36 cellular contexts compared by ENCODE assay signal in the genomic region with DNA sequence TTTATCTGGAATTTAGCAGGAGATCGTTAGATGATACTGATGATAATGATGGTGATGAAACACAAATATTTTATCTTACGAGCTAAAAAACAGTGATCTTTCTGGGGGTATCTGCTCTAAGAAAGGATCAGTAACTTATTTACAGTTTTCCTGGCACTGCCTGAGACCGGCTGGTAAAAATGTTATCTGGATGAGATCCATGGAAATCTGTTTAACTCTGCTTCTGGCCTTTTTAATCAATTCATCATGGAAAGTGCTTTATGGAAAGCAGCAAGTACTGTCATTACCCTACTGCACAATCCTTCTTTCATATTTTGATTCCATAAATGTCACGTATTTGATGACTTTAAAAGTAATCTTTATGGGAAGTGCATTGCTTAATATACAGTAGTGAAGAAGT.
"Had no signal": no experiment of that assay in that cellular context is flagged by ENCODE, and none has a peak within 500 bp of the region (broad histone marks: within the 10 kb centered on the region; RNA-seq: fewer than 3 reads in every experiment).

No MANE protein-coding gene starts in this region.

- H3K27ac ChIP-seq: adrenal gland, ascending aorta, body of pancreas, brain microvascular endothelial cell, breast epithelium, cardiac muscle cell had no signal

- H3K9me3 ChIP-seq: ascending aorta, body of pancreas, breast epithelium had no signal

- H3K36me3 Mint-ChIP-seq: activated naive CD4-positive, alpha-beta T cell treated with anti-CD3 and anti-CD28 coated beads, Interleukin-2, amount 10 ng/mL, durations not matched to agents 7 days and 5 days; activated naive CD4-positive, alpha-beta T cell treated with anti-CD3 and anti-CD28 coated beads, Interleukin-2, amount 50 U/mL, for 24 hours; activated naive CD4-positive, alpha-beta T cell treated with anti-CD3 and anti-CD28 coated beads, Interleukin-2, amount 50 U/mL, for 72 hours; activated naive CD8-positive, alpha-beta T cell; activated naive CD8-positive, alpha-beta T cell treated with anti-CD3 and anti-CD28 coated beads for 36 hours; activated naive CD8-positive, alpha-beta T cell treated with anti-CD3 and anti-CD28 coated beads, Interleukin-2, amount 10 ng/mL, durations not matched to agents 7 days and 5 days; brain had no signal

- DNase-seq: activated effector memory CD4-positive, alpha-beta T cell treated with anti-CD3 and anti-CD28 coated beads, Interleukin-2, amount 50 U/mL, for 16 hours; activated effector memory CD4-positive, alpha-beta T cell treated with Interleukin-2 at 50 U/mL for 16 hours; activated gamma-delta T cell; activated gamma-delta T cell treated with Interleukin-2 at 50 U/mL for 16 hours; activated naive CD4-positive, alpha-beta T cell; activated naive CD4-positive, alpha-beta T cell treated with anti-CD3 and anti-CD28 coated beads for 36 hours; activated naive CD4-positive, alpha-beta T cell treated with anti-CD3 and anti-CD28 coated beads, Interleukin-2, amount 10 ng/mL, durations not matched to agents 7 days and 5 days; activated naive CD4-positive, alpha-beta T cell treated with anti-CD3 and anti-CD28 coated beads, Interleukin-2, amount 50 U/mL, for 16 hours; activated naive CD4-positive, alpha-beta T cell treated with Interleukin-2 at 50 U/mL for 16 hours; activated naive CD8-positive, alpha-beta T cell treated with anti-CD3 and anti-CD28 coated beads for 36 hours; activated naive CD8-positive, alpha-beta T cell treated with anti-CD3 and anti-CD28 coated beads, Interleukin-2, amount 10 ng/mL, durations not matched to agents 7 days and 5 days; activated naive CD8-positive, alpha-beta T cell treated with anti-CD3 and anti-CD28 coated beads, Interleukin-2, amount 50 U/mL, for 24 hours; activated T-cell treated with anti-CD3 and anti-CD28 coated beads, Interleukin-2, amount 50 U/mL, for 24 hours; activated T-cell treated with anti-CD3 and anti-CD28 coated beads, Interleukin-2, amount 50 U/mL, for 4 hours; activated T-cell treated with anti-CD3 and anti-CD28 coated beads, Interleukin-2, amount 50 U/mL, for 48 hours; activated T-cell treated with anti-CD3 and anti-CD28 coated beads, Interleukin-2, amount 50 U/mL, for 72 hours; adrenal gland; amniotic stem cell; amygdala; anterior cingulate cortex; aorta; body of pancreas; brain microvascular endothelial cell; caudate nucleus; central memory CD4-positive, alpha-beta T cell; cerebellar nuclear complex had no signal

- H3K4me1 Mint-ChIP-seq: activated naive CD4-positive, alpha-beta T cell treated with anti-CD3 and anti-CD28 coated beads, Interleukin-2, amount 10 ng/mL, durations not matched to agents 7 days and 5 days; activated naive CD4-positive, alpha-beta T cell treated with anti-CD3 and anti-CD28 coated beads, Interleukin-2, amount 50 U/mL, for 24 hours; activated naive CD8-positive, alpha-beta T cell treated with anti-CD3 and anti-CD28 coated beads for 36 hours; activated naive CD8-positive, alpha-beta T cell treated with anti-CD3 and anti-CD28 coated beads, Interleukin-2, amount 10 ng/mL, durations not matched to agents 7 days and 5 days; activated naive CD8-positive, alpha-beta T cell treated with anti-CD3 and anti-CD28 coated beads, Interleukin-2, amount 50 U/mL, for 24 hours; activated T-helper 17 cell treated with anti-CD3 and anti-CD28 coated beads, Interleukin-2, amount 50 U/mL, for 72 hours; central memory CD8-positive, alpha-beta T cell had no signal

- H3K4me1 ChIP-seq: adrenal gland, ascending aorta, body of pancreas, breast epithelium had no signal

- H3K4me3 ChIP-seq: adrenal gland, ascending aorta, body of pancreas, breast epithelium, cardiac muscle cell had no signal

- H3K27me3 ChIP-seq: adrenal gland, ascending aorta, body of pancreas, brain microvascular endothelial cell, breast epithelium, cardiac muscle cell had no signal

- ATAC-seq: activated naive CD4-positive, alpha-beta T cell treated with anti-CD3 and anti-CD28 coated beads, Interleukin-2, amount 50 U/mL, for 72 hours; activated naive CD8-positive, alpha-beta T cell treated with anti-CD3 and anti-CD28 coated beads, Interleukin-2, amount 50 U/mL, for 24 hours; activated T-cell treated with anti-CD3 and anti-CD28 coated beads, Interleukin-2, amount 50 U/mL, for 4 hours; activated T-cell treated with anti-CD3 and anti-CD28 coated beads, Interleukin-2, amount 50 U/mL, for 72 hours; activated T-helper 17 cell treated with anti-CD3 and anti-CD28 coated beads, Interleukin-2, amount 50 U/mL, for 72 hours; body of pancreas had no signal

- H3K27me3 Mint-ChIP-seq: activated naive CD4-positive, alpha-beta T cell treated with anti-CD3 and anti-CD28 coated beads, Interleukin-2, amount 10 ng/mL, durations not matched to agents 7 days and 5 days; activated naive CD4-positive, alpha-beta T cell treated with anti-CD3 and anti-CD28 coated beads, Interleukin-2, amount 50 U/mL, for 24 hours; activated naive CD8-positive, alpha-beta T cell; activated naive CD8-positive, alpha-beta T cell treated with anti-CD3 and anti-CD28 coated beads for 36 hours; activated naive CD8-positive, alpha-beta T cell treated with anti-CD3 and anti-CD28 coated beads, Interleukin-2, amount 10 ng/mL, durations not matched to agents 7 days and 5 days; activated naive CD8-positive, alpha-beta T cell treated with anti-CD3 and anti-CD28 coated beads, Interleukin-2, amount 50 U/mL, for 24 hours; activated T-cell treated with anti-CD3 and anti-CD28 coated beads, Interleukin-2, amount 50 U/mL, for 24 hours; activated T-helper 17 cell treated with anti-CD3 and anti-CD28 coated beads, Interleukin-2, amount 50 U/mL, for 72 hours; brain; central memory CD8-positive, alpha-beta T cell had no signal

- H3K27ac Mint-ChIP-seq: activated naive CD4-positive, alpha-beta T cell treated with anti-CD3 and anti-CD28 coated beads for 36 hours; activated naive CD4-positive, alpha-beta T cell treated with anti-CD3 and anti-CD28 coated beads, Interleukin-2, amount 10 ng/mL, durations not matched to agents 7 days and 5 days; activated naive CD4-positive, alpha-beta T cell treated with anti-CD3 and anti-CD28 coated beads, Interleukin-2, amount 50 U/mL, for 24 hours; activated naive CD4-positive, alpha-beta T cell treated with anti-CD3 and anti-CD28 coated beads, Interleukin-2, amount 50 U/mL, for 72 hours; activated naive CD8-positive, alpha-beta T cell; activated naive CD8-positive, alpha-beta T cell treated with anti-CD3 and anti-CD28 coated beads for 36 hours; activated naive CD8-positive, alpha-beta T cell treated with anti-CD3 and anti-CD28 coated beads, Interleukin-2, amount 10 ng/mL, durations not matched to agents 7 days and 5 days; activated naive CD8-positive, alpha-beta T cell treated with anti-CD3 and anti-CD28 coated beads, Interleukin-2, amount 50 U/mL, for 24 hours; activated T-cell treated with anti-CD3 and anti-CD28 coated beads, Interleukin-2, amount 50 U/mL, for 24 hours; activated T-cell treated with anti-CD3 and anti-CD28 coated beads, Interleukin-2, amount 50 U/mL, for 72 hours; activated T-helper 17 cell treated with anti-CD3 and anti-CD28 coated beads, Interleukin-2, amount 50 U/mL, for 72 hours; activated T-helper 2 cell treated with anti-CD3 and anti-CD28 coated beads, Interferon-gamma antibody, Interleukin-2, Interleukin-4, amounts not matched to agents 10 μg/mL and 5 μg/mL and 100 μg/mL, durations not matched to agents 14 hours and 24 hours and 36 hours had no signal

- H3K4me3 Mint-ChIP-seq: activated naive CD4-positive, alpha-beta T cell treated with anti-CD3 and anti-CD28 coated beads for 36 hours; activated naive CD4-positive, alpha-beta T cell treated with anti-CD3 and anti-CD28 coated beads, Interleukin-2, amount 10 ng/mL, durations not matched to agents 7 days and 5 days; activated naive CD4-positive, alpha-beta T cell treated with anti-CD3 and anti-CD28 coated beads, Interleukin-2, amount 50 U/mL, for 24 hours; activated naive CD8-positive, alpha-beta T cell; activated naive CD8-positive, alpha-beta T cell treated with anti-CD3 and anti-CD28 coated beads for 36 hours; activated naive CD8-positive, alpha-beta T cell treated with anti-CD3 and anti-CD28 coated beads, Interleukin-2, amount 10 ng/mL, durations not matched to agents 7 days and 5 days; activated naive CD8-positive, alpha-beta T cell treated with anti-CD3 and anti-CD28 coated beads, Interleukin-2, amount 50 U/mL, for 24 hours; activated T-cell treated with anti-CD3 and anti-CD28 coated beads, Interleukin-2, amount 50 U/mL, for 24 hours; activated T-cell treated with anti-CD3 and anti-CD28 coated beads, Interleukin-2, amount 50 U/mL, for 4 hours; activated T-cell treated with anti-CD3 and anti-CD28 coated beads, Interleukin-2, amount 50 U/mL, for 72 hours; activated T-helper 17 cell treated with anti-CD3 and anti-CD28 coated beads, Interleukin-2, amount 50 U/mL, for 72 hours; brain; central memory CD8-positive, alpha-beta T cell had no signal

- H3K36me3 ChIP-seq: adrenal gland, ascending aorta, brain microvascular endothelial cell, breast epithelium, cardiac muscle cell had no signal
